ENCODE assay signal across 9 cellular contexts in the genomic region with DNA sequence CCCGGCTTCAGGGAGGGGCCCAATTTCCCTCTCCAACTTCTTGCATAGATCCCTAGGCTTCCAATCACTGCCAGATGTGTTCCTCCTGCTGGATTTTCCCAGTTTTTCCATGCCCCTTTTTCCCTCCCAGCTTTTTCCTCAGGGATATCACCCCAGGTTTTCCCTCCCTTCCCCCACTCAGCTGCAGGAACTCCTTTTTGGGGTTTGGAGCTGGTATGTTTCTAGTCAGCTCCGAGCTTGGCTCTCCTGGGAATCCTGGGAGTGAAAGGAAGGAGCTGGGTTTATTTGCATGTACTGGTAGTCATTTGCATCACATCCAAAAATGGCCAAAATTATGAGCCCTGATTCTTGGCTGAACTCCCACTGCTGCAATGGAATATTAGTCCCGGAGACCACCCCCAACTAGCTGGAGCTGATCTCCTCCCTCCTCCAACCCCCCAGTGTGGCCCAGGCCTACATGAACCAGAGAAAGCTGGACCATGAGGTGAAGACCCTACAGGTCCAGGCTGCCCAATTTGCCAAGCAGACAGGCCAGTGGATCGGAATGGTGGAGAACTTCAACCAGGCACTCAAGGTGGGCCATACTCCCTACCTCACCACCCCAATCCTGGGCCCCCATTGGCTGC. TPM values are rescaled to one million over a fixed set of nuclear protein-coding genes. Genes with fewer than 3 reads are reported as not detected.
DNase-seq lines count a peak whose midpoint lies in the region; ATAC-seq and TF ChIP-seq lines count a peak whose summit lies in the region.
"Had no signal": no experiment of that assay in that cellular context is flagged by ENCODE, and none has a peak within 500 bp of the region (broad histone marks: within the 10 kb centered on the region; RNA-seq: fewer than 3 reads in every experiment).

No MANE protein-coding gene starts in this region.

- no peaks in the 10 kb centered on the region for H4K20me1 ChIP-seq in OCI-LY7 (ENCODE audit: insufficient read depth, low read length)

- ATAC-seq in CD4-positive, alpha-beta T cell (ENCODE audit: poor library complexity): no peak
- ATAC-seq in psoas muscle: no peak
- no peak for ATAC-seq in GM18517 (IDR thresholded peaks at IDR 0.05; ENCODE audit: unreplicated experiment)
- no peak for ATAC-seq in sciatic nerve
- ATAC-seq: activated naive CD4-positive, alpha-beta T cell treated with anti-CD3 and anti-CD28 coated beads, Interleukin-2, amount 50 U/mL, for 72 hours had no signal

- peaks cover 4% of the 10 kb centered on the region for H3K27me3 Mint-ChIP-seq in CD4-positive, alpha-beta T cell

- H3K4me1 ChIP-seq in OCI-LY7 (ENCODE audit: insufficient read depth, low read length, poor library complexity, severe bottlenecking) (peaks cover 28% of the 10 kb centered on the region), psoas muscle (peaks cover 84% of the 10 kb centered on the region)

- peaks cover 34% of the 10 kb centered on the region for H3K4me1 Mint-ChIP-seq in CD4-positive, alpha-beta T cell (ENCODE audit: low read depth)

- H3K9me2 ChIP-seq in OCI-LY7 (ENCODE audit: insufficient read depth, low read length): no peaks in the 10 kb centered on the region

- peaks cover 16% of the 10 kb centered on the region; the same call in 1 of the 2 replicates for H3K79me2 ChIP-seq in OCI-LY7 (ENCODE audit: insufficient read depth, low read depth, low read length)

- peak overlapping the region; percentile 12 for H3K27ac Mint-ChIP-seq in CD4-positive, alpha-beta T cell

- peak overlapping the region; percentile 92; the same call in 1 of the 2 replicates for H3K4me2 ChIP-seq in OCI-LY7 (ENCODE audit: low read length)

- no peaks in the 10 kb centered on the region for H3K9me3 ChIP-seq in CD4-positive, alpha-beta T cell (ENCODE audit: control insufficient read depth, low read length)
- H3K9me3 ChIP-seq in OCI-LY7 (ENCODE audit: low read length) (no peaks in the 10 kb centered on the region), psoas muscle (no peaks in the 10 kb centered on the region)

- 26 to 45% (median 28%) methylated on average over 4 of the region's 4 CpGs for WGBS in psoas muscle, 3 donors

- H2AFZ ChIP-seq in OCI-LY7 (ENCODE audit: low read length): no peak overlapping the region

- no peak for DNase-seq in CD4-positive, alpha-beta T cell
- DNase-seq in OCI-LY7 (ENCODE audit: low spot score) (no peak), fibroblast of gingiva (ENCODE audit: low read depth) (peak; percentile 48), psoas muscle (peak; percentile 10 to 51), sciatic nerve (ENCODE audit: low spot score) (no peak), D341Med (ENCODE audit: low spot score) (no peak), C1 segment of cervical spinal cord (lab: John Stamatoyannopoulos, UW) (no peak)

- H3K36me3 Mint-ChIP-seq in CD4-positive, alpha-beta T cell (ENCODE audit: low read depth): peaks cover 21% of the 10 kb centered on the region
- H3K36me3 Mint-ChIP-seq: activated naive CD4-positive, alpha-beta T cell treated with anti-CD3 and anti-CD28 coated beads, Interleukin-2, amount 50 U/mL, for 72 hours had no signal

- H3K4me3 ChIP-seq in OCI-LY7 (ENCODE audit: low read depth, low read length, poor library complexity, severe bottlenecking) (no peak overlapping the region), psoas muscle (peak overlapping the region; percentile 11)

- POLR2A ChIA-PET in CD4-positive, alpha-beta T cell (lab: Charles Lee): interaction anchor here (0.9 to 1.3 kb wide), 3 partner anchors 10 to 207 kb away, joined by 3 to 4 read pairs (median 3); a partner anchor contains a TSS
- POLR2A ChIA-PET in OCI-LY7 (lab: Charles Lee): no interaction called here

- BruUV-seq in OCI-LY7 (replicated peaks; lab: Mats Ljungman, UMichigan): no TSS peak

- intact Hi-C loops in CD4-positive, alpha-beta T cell (cut with DNase I, micrococcal nuclease): no loop called here
- intact Hi-C loops in OCI-LY7 (cut with micrococcal nuclease; ENCODE audit: unreplicated experiment): loop anchor here (5.0 kb wide), 1 partner anchor 46 kb away; no protein-coding TSS in a partner anchor
- intact Hi-C loops in psoas muscle (cut with DNase I): loop anchor here in 1 of 2 donors (5.0 kb wide), 1 partner anchor 36 kb away; a partner anchor contains a TSS
- intact Hi-C loops in sciatic nerve (cut with DNase I): no loop called here

- H3K4me3 Mint-ChIP-seq in CD4-positive, alpha-beta T cell: peak overlapping the region; percentile 54

- H3K27ac ChIP-seq in CD4-positive, alpha-beta T cell (ENCODE audit: low read depth, low read length): no peak overlapping the region
- H3K27ac ChIP-seq in OCI-LY7 (ENCODE audit: low read depth, low read length, poor library complexity, severe bottlenecking): no peak overlapping the region
- H3K27ac ChIP-seq in psoas muscle: peak overlapping the region; percentile 92

- no peaks in the 10 kb centered on the region for H3K27me3 ChIP-seq in CD4-positive, alpha-beta T cell (ENCODE audit: control insufficient read depth, insufficient read depth, low read length)
- no peaks in the 10 kb centered on the region for H3K27me3 ChIP-seq in psoas muscle (ENCODE audit: insufficient read depth in 3 of 3, low read length in 2 of 3)

- TF ChIP-seq CTCF in CD4-positive, alpha-beta T cell (IDR thresholded peaks at IDR 0.05): no peak
- TF ChIP-seq CTCF in OCI-LY7 (conservative IDR thresholded peaks at IDR 0.05; ENCODE audit: low read length) (no peak), psoas muscle (IDR thresholded peaks at IDR 0.05) (no peak)

- H3K36me3 ChIP-seq in OCI-LY7 (ENCODE audit: insufficient read depth, low read length) (peaks cover 44% of the 10 kb centered on the region), psoas muscle (ENCODE audit: insufficient read depth in 1 of 2, low read depth in 1 of 2) (peaks cover 0 to 12% of the 10 kb centered on the region in 2 donors)

- no peaks in the 10 kb centered on the region for H3K9me3 Mint-ChIP-seq in CD4-positive, alpha-beta T cell
- H3K9me3 Mint-ChIP-seq: activated naive CD4-positive, alpha-beta T cell treated with anti-CD3 and anti-CD28 coated beads, Interleukin-2, amount 50 U/mL, for 72 hours had no signal

- CTCF ChIA-PET in CD4-positive, alpha-beta T cell (lab: Charles Lee): no interaction called here
- CTCF ChIA-PET in OCI-LY7 (lab: Charles Lee; ENCODE audit: unreplicated experiment): no interaction called here

RNA-seq across cellular contexts. Expression of a gene that starts 1.4 kb away (rescaled TPM):
- total RNA-seq in CD4-positive, alpha-beta T cell: 1 to 10 TPM; 8.8 TPM
- total RNA-seq in OCI-LY7 (2014; rRNA removed; shearing (Covaris generic)): 6.2 and 8.9 TPM in 2 replicates
- total RNA-seq in OCI-LY7 (2022): 19.6 and 20.1 TPM in 2 replicates
- total RNA-seq in psoas muscle: 10 to 100 TPM; 11.4 to 25.4 (median 16.0) TPM
- polyA plus RNA-seq in psoas muscle: 10 to 100 TPM in 2 of 3 donors, 1 to 10 TPM in 1; 7.0 to 14.0 (median 11.9) TPM
- 23.3 TPM for total RNA-seq in sciatic nerve

RNA-seq across cellular contexts. Expression of a gene that starts 2.9 kb away (rescaled TPM):
- 10 to 100 TPM; 34.8 to 36.9 TPM for total RNA-seq in CD4-positive, alpha-beta T cell
- 139 and 161 TPM in 2 replicates for total RNA-seq in OCI-LY7 (2014; rRNA removed; shearing (Covaris generic))
- total RNA-seq in OCI-LY7 (2022): 152 and 159 TPM in 2 replicates
- total RNA-seq in psoas muscle: 100 to 1,000 TPM; 127 to 193 (median 165) TPM
- polyA plus RNA-seq in psoas muscle: 100 to 1,000 TPM; 185 to 260 (median 228) TPM
- 171 TPM for total RNA-seq in sciatic nerve

RNA-seq across cellular contexts. Expression of a gene that starts 10.0 kb away (rescaled TPM):
- 10 to 100 TPM; 34.0 to 36.4 TPM for total RNA-seq in CD4-positive, alpha-beta T cell
- total RNA-seq in OCI-LY7 (2014; rRNA removed; shearing (Covaris generic)): 102 and 143 TPM in 2 replicates
- total RNA-seq in OCI-LY7 (2022) (112 and 130 TPM in 2 replicates), psoas muscle (1,000 to 10,000 TPM in 2 of 4 donors, 100 to 1,000 TPM in 2; 592 to 1,401 (median 983) TPM), sciatic nerve (870 TPM)
- 1,000 to 10,000 TPM; 1,147 to 2,407 (median 1,257) TPM for polyA plus RNA-seq in psoas muscle

RNA-seq across cellular contexts. Expression of a gene that starts 11.1 kb away (rescaled TPM):
- total RNA-seq in CD4-positive, alpha-beta T cell: 1 to 10 TPM; 1.2 to 1.6 TPM
- 1.5 and 2.3 TPM in 2 replicates for total RNA-seq in OCI-LY7 (2014; rRNA removed; shearing (Covaris generic))
- total RNA-seq in OCI-LY7 (2022): 3.3 and 4.0 TPM in 2 replicates
- 100 to 1,000 TPM; 297 to 433 (median 350) TPM for total RNA-seq in psoas muscle
- polyA plus RNA-seq in psoas muscle: 100 to 1,000 TPM in 2 of 3 donors, 10 to 100 TPM in 1; 51.8 to 254 (median 152) TPM
- total RNA-seq in sciatic nerve: 307 TPM

RNA-seq across cellular contexts. Expression of a gene that starts 24.2 kb away (rescaled TPM):
- total RNA-seq in CD4-positive, alpha-beta T cell: 1 to 10 TPM; 4.4 to 6.6 TPM
- 4.5 and 5.2 TPM in 2 replicates for total RNA-seq in OCI-LY7 (2014; rRNA removed; shearing (Covaris generic))
- 18.0 and 19.9 TPM in 2 replicates for total RNA-seq in OCI-LY7 (2022)
- total RNA-seq in psoas muscle: 1 to 10 TPM in 3 of 4 donors, under 1 TPM in 1; 0.88 to 4.8 (median 1.4) TPM
- 1 to 10 TPM in 2 of 3 donors, under 1 TPM in 1; 0.34 to 3.7 (median 2.3) TPM for polyA plus RNA-seq in psoas muscle
- total RNA-seq in sciatic nerve: 10.0 TPM

Comparison
In these comparisons a context has a peak if more than half of its experiments do, and no peak if none do; other contexts are left out.
1. DNase-seq: peak in fibroblast of gingiva (single experiment) and psoas muscle (2 of 2); none in CD4-positive, alpha-beta T cell (0 of 10), OCI-LY7 (single experiment), sciatic nerve (single experiment), D341Med (single experiment) and C1 segment of cervical spinal cord (0 of 14).